Comparison of ENCODE assay signal across 22 cellular contexts in genomic region chr7:42221304-42221703, GRCh38. TPM values are rescaled to one million over a fixed set of nuclear protein-coding genes. Genes with fewer than 3 reads are reported as not detected.
"Had no signal": no experiment of that assay in that cellular context is flagged by ENCODE, and none has a peak within 500 bp of the region (broad histone marks: within the 10 kb centered on the region; RNA-seq: fewer than 3 reads in every experiment).

No MANE protein-coding gene starts in this region.

- H3K4me1 ChIP-seq: pancreas, right lobe of liver, testis, upper lobe of right lung had no signal

- H3K27ac ChIP-seq: coronary artery, left ventricle myocardium inferior, neutrophil, pancreas, right lobe of liver, stomach, testis, upper lobe of right lung had no signal

- ATAC-seq: activated CD8-positive, alpha-beta T cell treated with anti-CD3 and anti-CD28 coated beads for 36 hours; activated naive CD8-positive, alpha-beta T cell treated with anti-CD3 and anti-CD28 coated beads, Interleukin-2, amount 50 U/mL, for 24 hours; activated T-cell treated with anti-CD3 and anti-CD28 coated beads, Interleukin-2, amount 50 U/mL, for 4 hours; pancreas; right lobe of liver; upper lobe of right lung had no signal

- H3K36me3 ChIP-seq: left ventricle myocardium inferior, neutrophil, pancreas, right lobe of liver, stomach, upper lobe of right lung had no signal

- DNase-seq: activated CD4-positive, alpha-beta T cell treated with anti-CD3 and anti-CD28 coated beads for 48 hours; activated CD4-positive, CD25-positive, alpha-beta regulatory T cell; activated CD8-positive, alpha-beta T cell treated with anti-CD3 and anti-CD28 coated beads for 36 hours; activated naive CD4-positive, alpha-beta T cell treated with anti-CD3 and anti-CD28 coated beads for 36 hours; activated naive CD8-positive, alpha-beta T cell treated with anti-CD3 and anti-CD28 coated beads, Interleukin-2, amount 50 U/mL, for 24 hours; activated T-cell treated with anti-CD3 and anti-CD28 coated beads, Interleukin-2, amount 50 U/mL, for 4 hours; aorta; erythroblast; left ventricle myocardium inferior; pancreas; right lobe of liver; small intestine; stimulated activated CD4-positive, alpha-beta T cell treated with anti-CD3 and anti-CD28 coated beads, Interleukin-15, amount 100 ng/mL, for 24 hours; stimulated activated CD4-positive, alpha-beta T cell treated with anti-CD3 and anti-CD28 coated beads, Interleukin-2, amount 100 ng/mL, for 48 hours; stomach; testis; upper lobe of right lung had no signal

- H3K9me3 ChIP-seq: left ventricle myocardium inferior, neutrophil, pancreas, right lobe of liver, stomach, testis, upper lobe of right lung had no signal

- H3K27me3 ChIP-seq: right lobe of liver, stomach, testis, upper lobe of right lung had no signal

- FAIRE-seq: frontal cortex, pancreas, small intestine, TTC549 had no signal

- H3K4me3 ChIP-seq: coronary artery, left ventricle myocardium inferior, pancreas, right lobe of liver, stomach, testis, upper lobe of right lung had no signal

RNA-seq across cellular contexts. Expression of gene GLI3, which starts 15.7 kb away (rescaled TPM):
- total RNA-seq: activated CD8-positive, alpha-beta T cell treated with anti-CD3 and anti-CD28 coated beads for 36 hours; T-helper 2 cell treated with Interferon-gamma antibody and Interleukin-4, amounts not matched to agents 100 ng/mL and 5 ng/mL, for 36 hours had no signal
